Comparison of ENCODE assay signal across 8 cellular contexts in the genomic region with DNA sequence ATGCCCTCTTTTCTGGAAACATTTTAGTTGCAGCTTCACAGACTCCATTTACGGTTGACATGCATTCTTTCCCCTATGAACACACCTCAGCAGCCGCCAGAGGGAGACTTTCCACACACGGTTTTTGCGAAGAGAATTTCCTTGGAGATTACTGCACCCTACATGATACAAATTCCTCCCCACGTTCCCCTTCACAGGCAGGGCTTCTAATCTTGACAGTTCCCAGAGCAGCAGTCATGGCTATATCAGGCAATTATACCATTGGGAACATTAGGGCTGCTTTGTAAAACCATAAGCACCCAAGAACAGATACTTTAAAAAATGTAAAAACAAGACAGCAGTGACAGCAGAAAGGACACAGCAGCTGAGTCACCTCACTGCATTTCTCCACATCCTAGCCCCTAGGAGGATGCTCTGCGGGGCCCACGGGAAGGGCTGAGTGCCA.
DNase-seq lines count a peak whose midpoint lies in the region; ATAC-seq, FAIRE-seq and TF ChIP-seq lines count a peak whose summit lies in the region.

No MANE protein-coding gene starts in this region.

- ATAC-seq in pancreas: peak; percentile 67 to 91 (median 90)
- ATAC-seq in GM18868 (IDR thresholded peaks at IDR 0.05; ENCODE audit: unreplicated experiment): no peak
- no peak for ATAC-seq in GM21786 (IDR thresholded peaks at IDR 0.05; ENCODE audit: unreplicated experiment)

- TF ChIP-seq CTCF in WERI-Rb-1 (IDR thresholded peaks at IDR 0.05; ENCODE audit: low read depth, low read length): peak; percentile 62
- TF ChIP-seq CTCF in pancreas (IDR thresholded peaks at IDR 0.05): peak in 3 of 4 donors; percentile 38 to 52 (median 42)

- H3K27ac ChIP-seq in WERI-Rb-1 (no peak overlapping the region), pancreas (no peak overlapping the region)

- no peak for FAIRE-seq in pancreas (lab: Jason Lieb, UNC)

- H3K27me3 ChIP-seq in WERI-Rb-1 (ENCODE audit: insufficient read depth, low read depth, severe bottlenecking) (peaks cover 5% of the 10 kb centered on the region), pancreas (no peaks in the 10 kb centered on the region)

- H3K9me3 ChIP-seq in WERI-Rb-1 (ENCODE audit: severe bottlenecking) (no peaks in the 10 kb centered on the region), pancreas (no peaks in the 10 kb centered on the region)

- intact Hi-C loops in pancreas (cut with DNase I): loop anchor here in 1 of 3 donors (10.0 kb wide), 2 partner anchors 171 to 291 kb away; no protein-coding TSS in a partner anchor

- no peaks in the 10 kb centered on the region for H3K36me3 ChIP-seq in WERI-Rb-1
- no peaks in the 10 kb centered on the region for H3K36me3 ChIP-seq in pancreas

- 13 to 14% methylated on average over 7 of the region's 7 CpGs for WGBS in pancreas, 2 donors

- no peak overlapping the region for H3K4me3 ChIP-seq in WERI-Rb-1 (ENCODE audit: low read depth, low read length)
- no peak overlapping the region for H3K4me3 ChIP-seq in pancreas

- DNase-seq in SHP77 (lab: John Stamatoyannopoulos, UW): peak; percentile 48 to 52
- DNase-seq in SHP77 treated with DMSO at 0.1 percent for 48 hours (lab: John Stamatoyannopoulos, UW): no peak
- DNase-seq in M059J (ENCODE audit: low read depth): peak; percentile 56
- DNase-seq in WERI-Rb-1: peak; percentile 54
- DNase-seq in germinal center (ENCODE audit: low spot score): peak; percentile 17
- DNase-seq in pancreas: peak in 5 of 6 donors; percentile 37 to 73 (median 58)

- H3K4me1 ChIP-seq in pancreas: no peaks in the 10 kb centered on the region

Comparison
In these comparisons a context has a peak if more than half of its experiments do, and no peak if none do; other contexts are left out.
1. ATAC-seq: peak in pancreas (4 of 4); none in GM18868 (single experiment) and GM21786 (single experiment).